Comparison of ENCODE assay signal across 14 cellular contexts in genomic region chr1:41475859-41476567, GRCh38. TPM values are rescaled to one million over a fixed set of nuclear protein-coding genes. Genes with fewer than 3 reads are reported as not detected.
DNase-seq lines count a peak whose midpoint lies in the region; TF ChIP-seq lines count a peak whose summit lies in the region.
"Had no signal": no experiment of that assay in that cellular context is flagged by ENCODE, and none has a peak within 500 bp of the region (broad histone marks: within the 10 kb centered on the region; RNA-seq: fewer than 3 reads in every experiment).

No MANE protein-coding gene starts in this region.

- CTCF ChIA-PET in PC-9 (lab: Charles Lee), result interaction anchor here (0.6 to 2.3 kb wide), 6 partner anchors 13 to 43 kb away, joined by 3 to 7 read pairs (median 4); no protein-coding TSS in a partner anchor

- no peaks in the 10 kb centered on the region for H3K79me2 ChIP-seq in PC-9 (ENCODE audit: low read depth)

- H3K9me2 ChIP-seq in PC-9 (ENCODE audit: insufficient read depth), result no peaks in the 10 kb centered on the region

- H3K4me2 ChIP-seq in PC-9, result 0 out of 2 replicates have a peak overlapping the region, but pooled peaks have one; percentile 9

- H3K4me1 ChIP-seq in PC-9 (replicated peaks; ENCODE audit: insufficient read depth), result peaks cover 33% of the 10 kb centered on the region
- peaks cover 31 to 37% of the 10 kb centered on the region in 2 donors for H3K4me1 ChIP-seq in muscle layer of duodenum (ENCODE audit: control insufficient read depth in 1 of 2, insufficient read depth in 2 of 2, low read length in 2 of 2)

- intact Hi-C loops in PC-9 (cut with micrococcal nuclease; ENCODE audit: unreplicated experiment), result no loop called here

- no peaks in the 10 kb centered on the region for H3K27me3 ChIP-seq in PC-9 (ENCODE audit: insufficient read depth, low read depth)
- H3K27me3 ChIP-seq in muscle layer of duodenum (ENCODE audit: low read depth, low read length), result no peaks in the 10 kb centered on the region

- POLR2A ChIA-PET in PC-9 (lab: Charles Lee; ENCODE audit: unreplicated experiment), result no interaction called here

- H2AFZ ChIP-seq in PC-9, result no peak overlapping the region

- TF ChIP-seq CTCF in 22Rv1 (IDR thresholded peaks at IDR 0.05), result no peak
- TF ChIP-seq CTCF in PC-9 (conservative IDR thresholded peaks at IDR 0.05), result no peak; the same call in 1 of the 2 replicates

- BruUV-seq in PC-9 (replicated peaks; lab: Mats Ljungman, UMichigan), result no TSS peak

- H4K20me1 ChIP-seq in PC-9 (ENCODE audit: insufficient read depth), result no peaks in the 10 kb centered on the region

- no peaks in the 10 kb centered on the region for H3K36me3 ChIP-seq in PC-9 (ENCODE audit: low read depth)
- no peaks in the 10 kb centered on the region for H3K36me3 ChIP-seq in muscle layer of duodenum (ENCODE audit: control insufficient read depth in 1 of 2, insufficient read depth in 2 of 2, low read length in 2 of 2)

- DNase-seq in PC-9 (peak in 1 of 2 experiments; percentile 68), dermis blood vessel endothelial cell (peak; percentile 17), NCI-H146 (lab: John Stamatoyannopoulos, UW) (no peak), NCI-H1694 treated with DMSO at 0.1 percent for 48 hours (lab: John Stamatoyannopoulos, UW) (no peak), NCI-H2227 (lab: John Stamatoyannopoulos, UW; ENCODE audit: unreplicated experiment) (no peak)
- no peak for DNase-seq in NK-92 treated with Interleukin-12 subunit alpha and Interleukin-12 subunit beta, amount 100 ng/mL, for 24 hours (lab: John Stamatoyannopoulos, UW)
- DNase-seq: glutamatergic neuron had no signal

- H3K27ac ChIP-seq in 22Rv1 (peak overlapping the region; percentile 84), PC-9 (no peak overlapping the region), muscle layer of duodenum (ENCODE audit: low read length) (peak overlapping the region; percentile 7)

- H3F3A ChIP-seq in PC-9 (ENCODE audit: insufficient read depth, low read depth), result no peaks in the 10 kb centered on the region; the same call in 1 of the 2 replicates

- H3K9me3 ChIP-seq in PC-9 (ENCODE audit: insufficient read depth, low read depth), result no peaks in the 10 kb centered on the region
- no peaks in the 10 kb centered on the region for H3K9me3 ChIP-seq in muscle layer of duodenum (ENCODE audit: control insufficient read depth in 1 of 2, low read length in 2 of 2)
- H3K9me3 ChIP-seq: psoas muscle had no signal

- H3K4me3 ChIP-seq in PC-9 (no peak overlapping the region), muscle layer of duodenum (ENCODE audit: low read depth in 1 of 2, low read length in 2 of 2) (no peak overlapping the region)
- H3K4me3 ChIP-seq: lung, psoas muscle had no signal

RNA-seq across cellular contexts. Expression of gene EDN2, which starts 8.5 kb away (rescaled TPM):
- total RNA-seq in PC-9 (2021) (0.43 and 0.48 TPM in 2 replicates), dermis blood vessel endothelial cell (0.17 TPM in 1 of 2 replicates, not detected in the other)
- total RNA-seq: A673, cerebellum, psoas muscle, Right ventricle myocardium inferior had no signal
